Comparison of ENCODE assay signal across 34 cellular contexts in the genomic region with DNA sequence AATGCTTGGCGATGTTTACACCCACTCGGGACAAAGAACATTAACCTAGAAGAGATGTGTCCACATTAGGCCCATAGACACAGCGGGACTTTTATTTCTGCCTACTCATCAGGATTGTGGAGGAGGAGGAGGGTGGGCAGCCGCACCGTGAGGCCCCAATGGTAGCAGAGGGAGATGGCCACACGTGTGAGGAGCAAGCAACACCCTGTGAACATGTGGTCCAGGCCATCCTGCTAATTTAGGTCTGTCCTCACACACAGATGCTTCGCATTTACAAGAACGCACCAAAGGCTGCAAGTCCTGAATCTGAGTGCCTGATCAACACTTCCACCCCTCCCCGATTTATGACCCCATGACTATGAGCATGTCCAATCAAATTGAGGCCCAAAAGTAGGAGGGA.
DNase-seq lines count a peak whose midpoint lies in the region; ATAC-seq, FAIRE-seq and TF ChIP-seq lines count a peak whose summit lies in the region.
"Had no signal": no experiment of that assay in that cellular context is flagged by ENCODE, and none has a peak within 500 bp of the region (broad histone marks: within the 10 kb centered on the region; RNA-seq: fewer than 3 reads in every experiment).

No MANE protein-coding gene starts in this region.

- H3K4me1 ChIP-seq in HepG2 (ENCODE audit: insufficient read depth, low read length), result no peaks in the 10 kb centered on the region
- H3K4me1 ChIP-seq in right lobe of liver, result no peaks in the 10 kb centered on the region
- H3K4me1 ChIP-seq in A549, result no peaks in the 10 kb centered on the region
- H3K4me1 ChIP-seq: BE2C, BLaER1, Caco-2 had no signal

- TF ChIP-seq CTCF in HepG2 (CRISPR knock-in tag; IDR thresholded peaks at IDR 0.05), result no peak
- TF ChIP-seq CTCF in right lobe of liver (IDR thresholded peaks at IDR 0.05), result no peak
- TF ChIP-seq CTCF in A549 (IDR thresholded peaks at IDR 0.05), result no peak
- no peak for TF ChIP-seq CTCF in neural crest cell (conservative IDR thresholded peaks at IDR 0.05)

- POLR2A ChIA-PET in HepG2 (lab: Yijun Ruan, JAX), result no interaction called here
- POLR2A ChIA-PET in A549 (lab: Yijun Ruan, JAX), result no interaction called here

- H3K36me3 ChIP-seq in HepG2 (replicated peaks in 1 of 2; ENCODE audit: control insufficient read depth in 1 of 2, insufficient read depth in 2 of 2, low read length in 2 of 2) (no peaks in the 10 kb centered on the region), right lobe of liver (no peaks in the 10 kb centered on the region)
- H3K36me3 ChIP-seq: BE2C; BLaER1; BLaER1 treated with 17β-estradiol and CSF1 and Interleukin-3, amounts not matched to agents 10 nM and 100 nM had no signal

- DNase-seq in HepG2 (ENCODE audit: low spot score) (no peak), right lobe of liver (no peak), A549 (ENCODE audit: low read depth in 1 of 2, low spot score in 1 of 2) (no peak), neural crest cell (ENCODE audit: low read depth, low spot score) (no peak), RKO (ENCODE audit: low spot score) (no peak)
- DNase-seq: 8988T; ACHN; AML-193; BE2C; C1 segment of cervical spinal cord; Caco-2; Calu3; CD4-positive, alpha-beta memory T cell; CD4-positive, alpha-beta T cell; CD4-positive, CD25-positive, alpha-beta regulatory T cell; CD8-positive, alpha-beta memory T cell; CD8-positive, alpha-beta T cell; COR-L47; DMS 273 treated with DMSO at 0.1 percent for 48 hours; DMS153; DMS53; DMS79; DMS79 treated with DMSO at 0.1 percent for 48 hours; DND-41; EL had no signal

- H4K20me1 ChIP-seq in HepG2 (ENCODE audit: insufficient read depth, low read length), result no peaks in the 10 kb centered on the region
- H4K20me1 ChIP-seq: BLaER1; BLaER1 treated with 17β-estradiol and CSF1 and Interleukin-3, amounts not matched to agents 10 nM and 100 nM had no signal

- TF ChIP-seq RAD21 in HepG2 (CRISPR knock-in tag; IDR thresholded peaks at IDR 0.05) (no peak), A549 (conservative IDR thresholded peaks at IDR 0.05 in 1 of 2, IDR thresholded peaks at IDR 0.05 in 1 of 2) (no peak)

- in situ Hi-C loops in HepG2 (cut with HindIII; ENCODE audit: extremely low pct_ligation_motif_present, low pct_unique_long_range_greater_than_20kb), result no loop called here

- H3K27me3 Mint-ChIP-seq in neural crest cell (ENCODE audit: low read depth), result peaks cover 4% of the 10 kb centered on the region
- H3K27me3 Mint-ChIP-seq: B cell; CD4-positive, alpha-beta memory T cell; CD4-positive, alpha-beta T cell; CD4-positive, CD25-positive, alpha-beta regulatory T cell had no signal

- 22% methylated on average over 9 of the region's 9 CpGs for WGBS in HepG2 (ENCODE audit: low lambda C conversion rate)
- WGBS in right lobe of liver (ENCODE audit: insufficient coverage, low coverage, low lambda C conversion rate, missing lambda C conversion rate), result 59% methylated on average over 6 of the region's 9 CpGs
- 15% methylated on average over 9 of the region's 9 CpGs for WGBS in A549 (ENCODE audit: missing lambda C conversion rate)

- no peaks in the 10 kb centered on the region for H3K79me2 ChIP-seq in HepG2 (ENCODE audit: insufficient read depth, low read length)

- H3K36me3 Mint-ChIP-seq in neural crest cell (ENCODE audit: low read depth), result no peaks in the 10 kb centered on the region
- H3K36me3 Mint-ChIP-seq: CD14-positive monocyte; CD4-positive, CD25-positive, alpha-beta regulatory T cell; CD8-positive, alpha-beta memory T cell; CD8-positive, alpha-beta T cell had no signal

- H3K4me3 ChIP-seq in HepG2 (replicated peaks in 1 of 3; ENCODE audit: insufficient read depth in 1 of 3, low read depth in 2 of 3, low read length in 3 of 3) (no peak overlapping the region), right lobe of liver (no peak overlapping the region), A549 (no peak overlapping the region)
- H3K4me3 ChIP-seq: BLaER1; BLaER1 treated with 17β-estradiol and CSF1 and Interleukin-3, amounts not matched to agents 10 nM and 100 nM had no signal

- H3K27ac ChIP-seq in HepG2 (ENCODE audit: extremely low read length, insufficient read depth, low read length) (no peak overlapping the region), right lobe of liver (no peak overlapping the region), A549 (no peak overlapping the region)
- H3K27ac ChIP-seq: 22Rv1; BLaER1; BLaER1 treated with 17β-estradiol and CSF1 and Interleukin-3, amounts not matched to agents 10 nM and 100 nM; C4-2B had no signal

- intact Hi-C loops in HepG2 (cut with micrococcal nuclease; ENCODE audit: unreplicated experiment), result no loop called here
- intact Hi-C loops in right lobe of liver (cut with DNase I), result no loop called here

- CTCF ChIA-PET in HepG2 (lab: Yijun Ruan, JAX; ENCODE audit: low intra/inter-chr PET ratio, low total read pairs), result no interaction called here
- CTCF ChIA-PET in A549 (lab: Yijun Ruan, JAX), result no interaction called here

- peak overlapping the region; percentile 13 for H3K27ac Mint-ChIP-seq in neural crest cell (ENCODE audit: unreplicated experiment)
- H3K27ac Mint-ChIP-seq: B cell; CD14-positive monocyte; CD4-positive, alpha-beta memory T cell; CD4-positive, alpha-beta T cell; CD4-positive, CD25-positive, alpha-beta regulatory T cell; CD8-positive, alpha-beta memory T cell; CD8-positive, alpha-beta T cell had no signal

- TF ChIP-seq POLR2A in HepG2 (IDR thresholded peaks at IDR 0.05; ENCODE audit: insufficient read depth in 1 of 2, low read depth in 2 of 2, low read length in 2 of 2), result no peak
- TF ChIP-seq POLR2A in right lobe of liver (IDR thresholded peaks at IDR 0.05), result no peak
- no peak for TF ChIP-seq POLR2A in A549 (IDR thresholded peaks at IDR 0.05; ENCODE audit: low read length)

- H3K4me3 Mint-ChIP-seq in neural crest cell, result no peak overlapping the region
- H3K4me3 Mint-ChIP-seq: B cell; CD14-positive monocyte; CD4-positive, alpha-beta T cell; CD4-positive, CD25-positive, alpha-beta regulatory T cell; CD8-positive, alpha-beta memory T cell; CD8-positive, alpha-beta T cell had no signal

- peaks cover 4% of the 10 kb centered on the region for H3K9me3 Mint-ChIP-seq in neural crest cell

- no peaks in the 10 kb centered on the region for H3K4me1 Mint-ChIP-seq in neural crest cell
- H3K4me1 Mint-ChIP-seq: B cell; CD14-positive monocyte; CD4-positive, alpha-beta memory T cell; CD4-positive, CD25-positive, alpha-beta regulatory T cell; CD8-positive, alpha-beta memory T cell had no signal

- FAIRE-seq in HepG2 (lab: Jason Lieb, UNC), result no peak
- FAIRE-seq in A549 (lab: Jason Lieb, UNC), result no peak
- FAIRE-seq: A204.1, D721Med had no signal

- H3K27me3 ChIP-seq in HepG2 (ENCODE audit: control insufficient read depth in 1 of 2, insufficient read depth in 2 of 2, low read length in 2 of 2), result no peaks in the 10 kb centered on the region
- no peaks in the 10 kb centered on the region for H3K27me3 ChIP-seq in right lobe of liver
- H3K27me3 ChIP-seq: BE2C; BLaER1; BLaER1 treated with 17β-estradiol and CSF1 and Interleukin-3, amounts not matched to agents 10 nM and 100 nM had no signal

- no peak overlapping the region for H3K9ac ChIP-seq in HepG2 (ENCODE audit: insufficient read depth, low read depth, low read length)
- H3K9ac ChIP-seq: BLaER1; BLaER1 treated with 17β-estradiol and CSF1 and Interleukin-3, amounts not matched to agents 10 nM and 100 nM had no signal

- no peak for TF ChIP-seq EP300 in HepG2 (IDR thresholded peaks at IDR 0.05; ENCODE audit: low read depth in 2 of 2, low read length in 2 of 2)
- TF ChIP-seq EP300 in HepG2 (CRISPR knock-in tag; IDR thresholded peaks at IDR 0.05; ENCODE audit: borderline replicate concordance), result no peak
- TF ChIP-seq EP300 in A549 (IDR thresholded peaks at IDR 0.05), result no peak

- peaks cover 34% of the 10 kb centered on the region for H3K9me3 ChIP-seq in HepG2 (ENCODE audit: low read length)
- no peaks in the 10 kb centered on the region for H3K9me3 ChIP-seq in right lobe of liver
- H3K9me3 ChIP-seq in A549, result 0 out of 3 replicates have a peak, but pooled peaks cover 3% of the 10 kb centered on the region
- H3K9me3 ChIP-seq: BE2C, BLaER1 had no signal

- ATAC-seq in HepG2, result no peak
- ATAC-seq in right lobe of liver, result no peak
- ATAC-seq in A549, result no peak
- ATAC-seq in HG03571 (IDR thresholded peaks at IDR 0.05; ENCODE audit: unreplicated experiment), result no peak
- ATAC-seq: CD8-positive, alpha-beta T cell had no signal

- BruUV-seq in HepG2 (replicated peaks; lab: Mats Ljungman, UMichigan), result no TSS peak

- no peak overlapping the region for H2AFZ ChIP-seq in HepG2 (ENCODE audit: low read length)

- H3K4me2 ChIP-seq in HepG2 (ENCODE audit: low read depth, low read length) (no peak overlapping the region), A549 (no peak overlapping the region)
- H3K4me2 ChIP-seq: BLaER1; BLaER1 treated with 17β-estradiol and CSF1 and Interleukin-3, amounts not matched to agents 10 nM and 100 nM had no signal

TF ChIP-seq in HepG2, 621 proteins besides CTCF, POLR2A, EP300 and RAD21 (continues in another document):
- TF ChIP-seq, protein P1, sequence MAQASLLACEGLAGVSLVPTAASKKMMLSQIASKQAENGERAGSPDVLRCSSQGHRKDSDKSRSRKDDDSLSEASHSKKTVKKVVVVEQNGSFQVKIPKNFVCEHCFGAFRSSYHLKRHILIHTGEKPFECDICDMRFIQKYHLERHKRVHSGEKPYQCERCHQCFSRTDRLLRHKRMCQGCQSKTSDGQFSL (CRISPR knock-in tag; IDR thresholded peaks at IDR 0.05), result no peak
- TF ChIP-seq MTF2 (CRISPR knock-in tag; IDR thresholded peaks at IDR 0.05; ENCODE audit: borderline replicate concordance) (no peak), ZNF331 (CRISPR knock-in tag; IDR thresholded peaks at IDR 0.05) (no peak)

TF ChIP-seq in A549, 52 proteins besides CTCF, POLR2A, EP300 and RAD21:
- TF ChIP-seq MAFK (IDR thresholded peaks at IDR 0.05; ENCODE audit: partially characterized antibody) (peak; percentile 23), GATA3 (IDR thresholded peaks at IDR 0.05; ENCODE audit: borderline replicate concordance) (no peak)
